ENCODE assay signal across 20 cellular contexts in genomic region chr15:57656434-57656833, GRCh38. TPM values are rescaled to one million over a fixed set of nuclear protein-coding genes. Genes with fewer than 3 reads are reported as not detected.
DNase-seq lines count a peak whose midpoint lies in the region; ATAC-seq and TF ChIP-seq lines count a peak whose summit lies in the region.
"Had no signal": no experiment of that assay in that cellular context is flagged by ENCODE, and none has a peak within 500 bp of the region (broad histone marks: within the 10 kb centered on the region; RNA-seq: fewer than 3 reads in every experiment).

No MANE protein-coding gene starts in this region.

- no peaks in the 10 kb centered on the region for H3K27me3 ChIP-seq in left ventricle myocardium inferior (ENCODE audit: low read depth)
- H3K27me3 ChIP-seq in right atrium auricular region: no peaks in the 10 kb centered on the region
- H3K27me3 ChIP-seq: BE2C; BLaER1 treated with 17β-estradiol and CSF1 and Interleukin-3, amounts not matched to agents 10 nM and 100 nM had no signal

- ATAC-seq in Right ventricle myocardium inferior: no peak
- ATAC-seq in HG03196 (IDR thresholded peaks at IDR 0.05; ENCODE audit: unreplicated experiment): no peak
- ATAC-seq: GM12878 had no signal

- H3K27me3 Mint-ChIP-seq in nephron (ENCODE audit: low read depth): no peaks in the 10 kb centered on the region

- no peak for TF ChIP-seq CTCF in left ventricle myocardium inferior (IDR thresholded peaks at IDR 0.05; ENCODE audit: borderline replicate concordance)
- TF ChIP-seq CTCF in right atrium auricular region (IDR thresholded peaks at IDR 0.05): no peak
- no peak for TF ChIP-seq CTCF in nephron (IDR thresholded peaks at IDR 0.05; ENCODE audit: unreplicated experiment in 3 of 3)

- H3K4me1 ChIP-seq in left ventricle myocardium inferior (peaks cover 66% of the 10 kb centered on the region), right atrium auricular region (peaks cover 0 to 10% of the 10 kb centered on the region in 2 donors)
- H3K4me1 ChIP-seq: BE2C; BLaER1 treated with 17β-estradiol and CSF1 and Interleukin-3, amounts not matched to agents 10 nM and 100 nM had no signal

- H3K4me3 ChIP-seq in left ventricle myocardium inferior (no peak overlapping the region), right atrium auricular region (no peak overlapping the region)
- H3K4me3 ChIP-seq: BLaER1 treated with 17β-estradiol and CSF1 and Interleukin-3, amounts not matched to agents 10 nM and 100 nM; GM12878; GM23248 had no signal

- H3K9me3 ChIP-seq in left ventricle myocardium inferior (replicated peaks) (no peaks in the 10 kb centered on the region), right atrium auricular region (no peaks in the 10 kb centered on the region)
- H3K9me3 ChIP-seq: BE2C; BLaER1 treated with 17β-estradiol and CSF1 and Interleukin-3, amounts not matched to agents 10 nM and 100 nM had no signal

- H3K9me3 Mint-ChIP-seq in nephron: no peaks in the 10 kb centered on the region
- H3K9me3 Mint-ChIP-seq: CD14-positive monocyte; CD4-positive, alpha-beta T cell; CD8-positive, alpha-beta memory T cell had no signal

- intact Hi-C loops in left ventricle myocardium inferior (cut with micrococcal nuclease): no loop called here
- intact Hi-C loops in Right ventricle myocardium inferior (cut with DNase I): loop anchor here (2.0 kb wide), 1 partner anchor 96 kb away; no protein-coding TSS in a partner anchor

- DNase-seq in left ventricle myocardium inferior: no peak
- no peak for DNase-seq in Right ventricle myocardium inferior (ENCODE audit: missing footprints)
- DNase-seq in right atrium auricular region (ENCODE audit: low spot score): no peak
- no peak for DNase-seq in ACHN
- DNase-seq: AML-193; BE2C; CD4-positive, alpha-beta T cell; CD8-positive, alpha-beta memory T cell; DMS 273 treated with DMSO at 0.1 percent for 48 hours; DMS79; EL; GDM1; GM23248; H7; HCEC 1CT had no signal

- H3K36me3 Mint-ChIP-seq in nephron (ENCODE audit: low read depth): no peaks in the 10 kb centered on the region
- H3K36me3 Mint-ChIP-seq: CD14-positive monocyte; CD8-positive, alpha-beta memory T cell had no signal

- in situ Hi-C loops in ACHN (cut with HindIII; ENCODE audit: low pct_ligation_motif_present, low pct_unique_long_range_greater_than_20kb, low sequenced_read_pairs): no loop called here

- peak overlapping the region; percentile 72 for H3K27ac ChIP-seq in left ventricle myocardium inferior (replicated peaks)
- H3K27ac ChIP-seq in right atrium auricular region: peak overlapping the region; percentile 44 to 63
- H3K27ac ChIP-seq: BLaER1 treated with 17β-estradiol and CSF1 and Interleukin-3, amounts not matched to agents 10 nM and 100 nM; GM23248 had no signal

- peaks cover 64% of the 10 kb centered on the region for H3K4me1 Mint-ChIP-seq in nephron
- H3K4me1 Mint-ChIP-seq: CD14-positive monocyte had no signal

- peak overlapping the region; percentile 84 to 91 (median 89) for H3K27ac Mint-ChIP-seq in nephron
- H3K27ac Mint-ChIP-seq: CD14-positive monocyte; CD4-positive, alpha-beta T cell; CD8-positive, alpha-beta memory T cell had no signal

- no peak overlapping the region for H3K4me3 Mint-ChIP-seq in nephron
- H3K4me3 Mint-ChIP-seq: CD14-positive monocyte; CD4-positive, alpha-beta T cell; CD8-positive, alpha-beta memory T cell had no signal

- H3K36me3 ChIP-seq in left ventricle myocardium inferior (peaks cover 14% of the 10 kb centered on the region), right atrium auricular region (peaks cover 28% of the 10 kb centered on the region)
- H3K36me3 ChIP-seq: BE2C; BLaER1 treated with 17β-estradiol and CSF1 and Interleukin-3, amounts not matched to agents 10 nM and 100 nM had no signal

RNA-seq across cellular contexts. Expression of gene POLR2M, which starts 50.1 kb away (rescaled TPM):
- total RNA-seq in left ventricle myocardium inferior (53.6 TPM), Right ventricle myocardium inferior (42.6 TPM), right atrium auricular region (10 to 100 TPM; 68.0 to 97.5 TPM)
